Comparison of ENCODE assay signal across 15 cellular contexts in the genomic region with DNA sequence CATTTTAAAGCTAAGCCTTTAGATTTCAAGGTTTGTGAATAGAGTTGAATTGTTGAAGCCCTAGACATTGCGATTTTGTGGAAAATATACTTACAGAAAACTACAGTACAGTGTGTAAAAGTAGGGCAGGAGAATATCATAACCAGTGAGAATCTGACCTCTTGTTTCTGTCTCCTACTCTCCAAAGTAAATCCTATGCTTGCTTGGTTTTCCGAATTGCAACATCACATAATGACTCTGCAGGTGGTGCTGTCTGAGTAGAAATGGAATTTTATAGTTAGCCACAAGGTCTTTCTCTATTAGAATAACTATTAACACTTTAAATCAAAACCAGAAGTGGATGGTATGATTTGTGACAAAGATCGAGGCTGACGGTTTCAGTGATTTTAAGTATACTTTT.
A peak's percentile ranks its signal among the peaks of the same experiment; 100 is the strongest.
DNase-seq lines count a peak whose midpoint lies in the region; ATAC-seq and TF ChIP-seq lines count a peak whose summit lies in the region.
"Had no signal": no experiment of that assay in that cellular context is flagged by ENCODE, and none has a peak within 500 bp of the region (broad histone marks: within the 10 kb centered on the region; RNA-seq: fewer than 3 reads in every experiment).

No MANE protein-coding gene starts in this region.

- no peak overlapping the region for H3K14ac ChIP-seq in mesenchymal stem cell (ENCODE audit: low read length in 2 of 2)

- H3K4me2 ChIP-seq in OCI-LY3 (ENCODE audit: low read length) (no peak overlapping the region), mesenchymal stem cell (ENCODE audit: low read length, poor library complexity, severe bottlenecking) (no peak overlapping the region)

- H3K27me3 ChIP-seq in OCI-LY3 (ENCODE audit: low read depth, low read length) (no peaks in the 10 kb centered on the region), mesenchymal stem cell (ENCODE audit: control insufficient read depth in 1 of 2, insufficient read depth in 1 of 2, low read length in 2 of 2) (no peaks in the 10 kb centered on the region)
- H3K27me3 ChIP-seq in CD8-positive, alpha-beta memory T cell (ENCODE audit: insufficient read depth, low read length, poor library complexity, severe bottlenecking) = no peaks in the 10 kb centered on the region
- H3K27me3 ChIP-seq: sigmoid colon had no signal

- H3K79me1 ChIP-seq in mesenchymal stem cell (replicated peaks; ENCODE audit: low read length, poor library complexity, severe bottlenecking) = no peaks in the 10 kb centered on the region

- H2BK5ac ChIP-seq in mesenchymal stem cell (ENCODE audit: low read depth, low read length, poor library complexity, severe bottlenecking) = no peak overlapping the region

- H2AK5ac ChIP-seq in mesenchymal stem cell (ENCODE audit: low read length, severe bottlenecking) = no peak overlapping the region

- DNase-seq in NCI-H2171 treated with DMSO at 0.1 percent for 48 hours (lab: John Stamatoyannopoulos, UW) (peak; percentile 8), NCI-H2171 (lab: John Stamatoyannopoulos, UW) (no peak), choroid plexus epithelial cell (ENCODE audit: low read depth) (peak; percentile 61), renal cortical epithelial cell (ENCODE audit: low read depth) (peak; percentile 70), mesenchymal stem cell (no peak)
- no peak for DNase-seq in CD8-positive, alpha-beta memory T cell
- DNase-seq: activated CD4-positive, alpha-beta memory T cell treated with anti-CD3 and anti-CD28 coated beads, Interleukin-2, amount 10 ng/mL, durations not matched to agents 7 days and 5 days; amniotic stem cell; Caco-2; NCI-H1436 treated with DMSO at 0.1 percent for 48 hours; sigmoid colon; stimulated activated CD4-positive, alpha-beta T cell treated with anti-CD3 and anti-CD28 coated beads, Interleukin-4, amount 100 ng/mL, for 4 hours had no signal

- POLR2A ChIA-PET in CD8-positive, alpha-beta memory T cell (lab: Charles Lee) = no interaction called here

- no peak overlapping the region for H4K91ac ChIP-seq in mesenchymal stem cell (ENCODE audit: low read length)

- no peak overlapping the region for H3K4me3 Mint-ChIP-seq in CD8-positive, alpha-beta memory T cell
- H3K4me3 Mint-ChIP-seq: activated CD4-positive, alpha-beta memory T cell treated with anti-CD3 and anti-CD28 coated beads, Interleukin-2, amount 10 ng/mL, durations not matched to agents 7 days and 5 days; IgD-negative memory B cell had no signal

- no peak overlapping the region for H4K8ac ChIP-seq in mesenchymal stem cell (ENCODE audit: low read length)

- H3K4me3 ChIP-seq in OCI-LY3 (ENCODE audit: low read length) (no peak overlapping the region), choroid plexus epithelial cell (ENCODE audit: low read depth, low read length) (no peak overlapping the region), mesenchymal stem cell (ENCODE audit: insufficient read depth in 1 of 2, low read depth in 1 of 2, low read length in 2 of 2) (no peak overlapping the region)
- H3K4me3 ChIP-seq in CD8-positive, alpha-beta memory T cell (ENCODE audit: low read length) = no peak overlapping the region
- H3K4me3 ChIP-seq: sigmoid colon had no signal

- peaks cover 1 to 17% (median 6%) of the 10 kb centered on the region in 5 donors for H3K9me3 Mint-ChIP-seq in CD8-positive, alpha-beta memory T cell

- 95% methylated on average over 2 of the region's 4 CpGs for WGBS in mesenchymal stem cell

- no peak overlapping the region for H3K23ac ChIP-seq in mesenchymal stem cell (ENCODE audit: low read length in 2 of 2)

- H2BK120ac ChIP-seq in mesenchymal stem cell (ENCODE audit: low read depth, low read length) = no peak overlapping the region

- H3K27ac ChIP-seq in OCI-LY3 (ENCODE audit: low read length) = no peak overlapping the region
- H3K27ac ChIP-seq in CD8-positive, alpha-beta memory T cell (ENCODE audit: low read depth, low read length) = no peak overlapping the region
- no peak overlapping the region for H3K27ac ChIP-seq in mesenchymal stem cell (ENCODE audit: low read length, poor library complexity, severe bottlenecking)
- H3K27ac ChIP-seq: sigmoid colon had no signal

- H3K27me3 Mint-ChIP-seq in CD8-positive, alpha-beta memory T cell = no peaks in the 10 kb centered on the region
- H3K27me3 Mint-ChIP-seq: activated CD4-positive, alpha-beta memory T cell treated with anti-CD3 and anti-CD28 coated beads, Interleukin-2, amount 10 ng/mL, durations not matched to agents 7 days and 5 days; IgD-negative memory B cell had no signal

- no peaks in the 10 kb centered on the region for H3K4me1 Mint-ChIP-seq in CD8-positive, alpha-beta memory T cell
- H3K4me1 Mint-ChIP-seq: activated CD4-positive, alpha-beta memory T cell treated with anti-CD3 and anti-CD28 coated beads, Interleukin-2, amount 10 ng/mL, durations not matched to agents 7 days and 5 days; IgD-negative memory B cell had no signal

- H2BK15ac ChIP-seq in mesenchymal stem cell (ENCODE audit: low read depth, poor library complexity, severe bottlenecking) = no peak overlapping the region

- H3K9ac ChIP-seq in OCI-LY3 (ENCODE audit: low read length) = no peak overlapping the region
- no peak overlapping the region for H3K9ac ChIP-seq in mesenchymal stem cell (ENCODE audit: low read length)

- H3K36me3 ChIP-seq in OCI-LY3 (replicated peaks; ENCODE audit: low read depth, low read length) (no peaks in the 10 kb centered on the region), mesenchymal stem cell (ENCODE audit: control insufficient read depth in 1 of 2, insufficient read depth in 2 of 2, low read depth in 1 of 2, low read length in 2 of 2) (no peaks in the 10 kb centered on the region)
- no peaks in the 10 kb centered on the region for H3K36me3 ChIP-seq in CD8-positive, alpha-beta memory T cell (ENCODE audit: insufficient read depth, low read length)
- H3K36me3 ChIP-seq: sigmoid colon had no signal

- H3K18ac ChIP-seq in mesenchymal stem cell (ENCODE audit: low read depth in 1 of 2, low read length in 2 of 2) = no peak overlapping the region

- no peaks in the 10 kb centered on the region for H3K36me3 Mint-ChIP-seq in CD8-positive, alpha-beta memory T cell
- H3K36me3 Mint-ChIP-seq: IgD-negative memory B cell had no signal

- no peak overlapping the region for H2BK12ac ChIP-seq in mesenchymal stem cell (ENCODE audit: low read length in 2 of 2)

- H3K4ac ChIP-seq in mesenchymal stem cell (ENCODE audit: low read depth in 1 of 2, low read length in 2 of 2) = no peak overlapping the region

- H3K4me1 ChIP-seq in OCI-LY3 (ENCODE audit: low read length) (no peaks in the 10 kb centered on the region), mesenchymal stem cell (ENCODE audit: control insufficient read depth, insufficient read depth, low read depth, low read length) (no peaks in the 10 kb centered on the region)
- no peaks in the 10 kb centered on the region for H3K4me1 ChIP-seq in CD8-positive, alpha-beta memory T cell (ENCODE audit: insufficient read depth, low read length)
- H3K4me1 ChIP-seq: sigmoid colon had no signal

- CTCF ChIA-PET in CD8-positive, alpha-beta memory T cell (lab: Charles Lee) = no interaction called here

- H3K9me3 ChIP-seq in OCI-LY3 (ENCODE audit: insufficient read depth, low read length) (no peaks in the 10 kb centered on the region), mesenchymal stem cell (ENCODE audit: control insufficient read depth, low read length) (no peaks in the 10 kb centered on the region)
- H3K9me3 ChIP-seq in CD8-positive, alpha-beta memory T cell (ENCODE audit: low read length) = no peaks in the 10 kb centered on the region
- H3K9me3 ChIP-seq: Caco-2, sigmoid colon had no signal

- H4K20me1 ChIP-seq in OCI-LY3 (ENCODE audit: insufficient read depth, low read length) = no peaks in the 10 kb centered on the region

- H2AFZ ChIP-seq in OCI-LY3 (ENCODE audit: low read depth, low read length) (no peak overlapping the region), mesenchymal stem cell (ENCODE audit: low read depth, low read length) (no peak overlapping the region)

- no peak overlapping the region for H3K27ac Mint-ChIP-seq in CD8-positive, alpha-beta memory T cell
- H3K27ac Mint-ChIP-seq: activated CD4-positive, alpha-beta memory T cell treated with anti-CD3 and anti-CD28 coated beads, Interleukin-2, amount 10 ng/mL, durations not matched to agents 7 days and 5 days; IgD-negative memory B cell had no signal

- no peaks in the 10 kb centered on the region for H3K79me2 ChIP-seq in OCI-LY3 (ENCODE audit: low read length)

- no peak for ATAC-seq in GM21390 (IDR thresholded peaks at IDR 0.05; ENCODE audit: unreplicated experiment)

- TF ChIP-seq CTCF in OCI-LY3 (IDR thresholded peaks at IDR 0.05; ENCODE audit: low read depth, low read length) (peak; percentile 13; the same call in 1 of the 2 replicates), choroid plexus epithelial cell (conservative IDR thresholded peaks at IDR 0.05; ENCODE audit: low read depth, low read length) (peak; percentile 24)

Comparison
In these comparisons a context has a peak if more than half of its experiments do, and no peak if none do; other contexts are left out.
1. DNase-seq: peak in NCI-H2171 treated with DMSO at 0.1 percent for 48 hours (single experiment), choroid plexus epithelial cell (single experiment) and renal cortical epithelial cell (single experiment); none in NCI-H2171 (single experiment), CD8-positive, alpha-beta memory T cell (0 of 5) and mesenchymal stem cell (single experiment).